Comparison of ENCODE assay signal across 8 cellular contexts in the genomic region with DNA sequence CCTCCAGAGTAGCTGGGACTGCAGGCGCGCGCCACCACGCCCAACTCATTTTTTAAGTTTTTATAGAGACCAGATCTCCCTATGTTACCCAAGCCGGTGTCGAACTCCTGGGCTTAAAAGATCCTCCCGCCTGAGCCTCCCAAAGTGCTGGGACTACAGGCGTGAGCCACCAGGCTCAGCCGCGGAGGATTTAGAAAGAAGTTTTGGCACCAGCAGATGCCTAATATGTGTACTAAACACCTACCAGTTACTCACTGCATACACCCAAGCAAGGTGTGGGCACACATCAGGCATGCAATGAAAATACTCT. TPM values are rescaled to one million over a fixed set of nuclear protein-coding genes. Genes with fewer than 3 reads are reported as not detected.
DNase-seq lines count a peak whose midpoint lies in the region; TF ChIP-seq lines count a peak whose summit lies in the region.

No MANE protein-coding gene starts in this region.

- H3K9me3 ChIP-seq in BE2C = peaks cover 4% of the 10 kb centered on the region; the same call in 1 of the 2 replicates

- TF ChIP-seq CTCF in BE2C (IDR thresholded peaks at IDR 0.05; ENCODE audit: low read depth, low read length) = no peak
- TF ChIP-seq CTCF in LNCaP clone FGC (IDR thresholded peaks at IDR 0.05; ENCODE audit: control insufficient read depth, extremely low read depth, insufficient read depth) = no peak
- no peak for TF ChIP-seq CTCF in nephron (IDR thresholded peaks at IDR 0.05; ENCODE audit: unreplicated experiment in 3 of 3)

- intact Hi-C loops in dendritic cell treated with granulocyte-macrophage colony-stimulating factor and Interleukin-4, amounts not matched to agents 40 ng/mL and 50 ng/mL, for 4 days (cut with micrococcal nuclease) = loop anchor here (2.0 kb wide), 1 partner anchor 109 kb away; the partner anchor contains the start of gene ZNF566

- peaks cover 27% of the 10 kb centered on the region for H3K36me3 Mint-ChIP-seq in dendritic cell treated with granulocyte-macrophage colony-stimulating factor and Interleukin-4, amounts not matched to agents 40 ng/mL and 50 ng/mL, for 4 days (ENCODE audit: low read depth)
- H3K36me3 Mint-ChIP-seq in nephron (ENCODE audit: low read depth) = peaks cover 32% of the 10 kb centered on the region

- peak overlapping the region; percentile 94 for H3K27ac Mint-ChIP-seq in dendritic cell treated with granulocyte-macrophage colony-stimulating factor and Interleukin-4, amounts not matched to agents 40 ng/mL and 50 ng/mL, for 4 days
- H3K27ac Mint-ChIP-seq in nephron = peak overlapping the region in 2 of 3 experiments; percentile 65 to 89

- DNase-seq in BE2C = no peak
- DNase-seq in LNCaP clone FGC (ENCODE audit: low read depth) = no peak
- no peak for DNase-seq in NCI-H82 (lab: John Stamatoyannopoulos, UW)
- DNase-seq in NCI-H226 = no peak
- no peak for DNase-seq in NCI-H2081 (lab: John Stamatoyannopoulos, UW)
- no peak for DNase-seq in NCI-H774 (lab: John Stamatoyannopoulos, UW)

- H3K4me1 ChIP-seq in BE2C = no peaks in the 10 kb centered on the region

- no peaks in the 10 kb centered on the region for H3K36me3 ChIP-seq in BE2C

- peaks cover 19% of the 10 kb centered on the region for H3K9me3 Mint-ChIP-seq in dendritic cell treated with granulocyte-macrophage colony-stimulating factor and Interleukin-4, amounts not matched to agents 40 ng/mL and 50 ng/mL, for 4 days
- H3K9me3 Mint-ChIP-seq in nephron = peaks cover 20% of the 10 kb centered on the region

- no peaks in the 10 kb centered on the region for H3K27me3 ChIP-seq in BE2C

- H3K4me3 Mint-ChIP-seq in dendritic cell treated with granulocyte-macrophage colony-stimulating factor and Interleukin-4, amounts not matched to agents 40 ng/mL and 50 ng/mL, for 4 days = peak overlapping the region; percentile 92
- peak overlapping the region; percentile 91 to 93 (median 92) for H3K4me3 Mint-ChIP-seq in nephron

- H3K4me3 ChIP-seq in BE2C (ENCODE audit: low read depth, low read length) (peak overlapping the region; percentile 90), LNCaP clone FGC (ENCODE audit: low read depth, low read length) (peak overlapping the region; percentile 61)

- no peaks in the 10 kb centered on the region for H3K27me3 Mint-ChIP-seq in dendritic cell treated with granulocyte-macrophage colony-stimulating factor and Interleukin-4, amounts not matched to agents 40 ng/mL and 50 ng/mL, for 4 days
- H3K27me3 Mint-ChIP-seq in nephron (ENCODE audit: low read depth) = no peaks in the 10 kb centered on the region

- H3K4me1 Mint-ChIP-seq in dendritic cell treated with granulocyte-macrophage colony-stimulating factor and Interleukin-4, amounts not matched to agents 40 ng/mL and 50 ng/mL, for 4 days (ENCODE audit: low read depth) = peaks cover 17% of the 10 kb centered on the region
- peaks cover 11% of the 10 kb centered on the region for H3K4me1 Mint-ChIP-seq in nephron

RNA-seq across cellular contexts. Expression of gene ZFP14, which starts 0.5 kb away (rescaled TPM):
- 2.1 TPM for polyA plus RNA-seq in BE2C (2012; ENCODE audit: insufficient read depth, insufficient read length, low read depth)

RNA-seq across cellular contexts. Expression of gene ZFP82, which starts 39.0 kb away (rescaled TPM):
- 6.1 TPM for polyA plus RNA-seq in BE2C (2012; ENCODE audit: insufficient read depth, insufficient read length, low read depth)
